ENCODE assay signal across 8 cellular contexts in genomic region chr19:55178781-55179569, GRCh38.
DNase-seq lines count a peak whose midpoint lies in the region; ATAC-seq and TF ChIP-seq lines count a peak whose summit lies in the region.

No MANE protein-coding gene starts in this region.

- ATAC-seq in GM18505 (IDR thresholded peaks at IDR 0.05; ENCODE audit: unreplicated experiment), result peak; percentile 67
- peak; percentile 81 for ATAC-seq in HG02981 (IDR thresholded peaks at IDR 0.05; ENCODE audit: unreplicated experiment)
- peak; percentile 86 to 90 for ATAC-seq in activated CD4-positive, CD25-positive, alpha-beta regulatory T cell treated with anti-CD3 and anti-CD28 coated beads, Interleukin-2, amount 50 U/mL, for 24 hours
- ATAC-seq in GM19023 (IDR thresholded peaks at IDR 0.05; ENCODE audit: unreplicated experiment), result no peak

- DNase-seq in NCI-H2196 (lab: John Stamatoyannopoulos, UW; ENCODE audit: unreplicated experiment), result peak; percentile 95
- DNase-seq in central memory CD4-positive, alpha-beta T cell, result peak; percentile 95
- peak; percentile 69 for DNase-seq in kidney glomerular epithelial cell (lab: John Stamatoyannopoulos, UW)
- DNase-seq in stimulated activated CD4-positive, alpha-beta T cell treated with anti-CD3 and anti-CD28 coated beads, Interleukin-2, amount 100 ng/mL, for 4 hours (ENCODE audit: low read depth), result peak; percentile 80

- TF ChIP-seq POLR2A in GM18505 (IDR thresholded peaks at IDR 0.05; ENCODE audit: borderline replicate concordance, extremely low read depth, insufficient read depth, insufficient read length), result no peak
